Comparison of ENCODE assay signal across 16 cellular contexts in genomic region chr5:170348069-170348702, GRCh38. TPM values are rescaled to one million over a fixed set of nuclear protein-coding genes. Genes with fewer than 3 reads are reported as not detected.
DNase-seq lines count a peak whose midpoint lies in the region; ATAC-seq, FAIRE-seq and TF ChIP-seq lines count a peak whose summit lies in the region.
"Had no signal": no experiment of that assay in that cellular context is flagged by ENCODE, and none has a peak within 500 bp of the region (broad histone marks: within the 10 kb centered on the region; RNA-seq: fewer than 3 reads in every experiment).

No MANE protein-coding gene starts in this region.

- intact Hi-C loops in Right ventricle myocardium superior (cut with DNase I) (no loop called here), kidney (cut with DNase I) (no loop called here)

- H3K9ac ChIP-seq in kidney (ENCODE audit: low read length in 2 of 2), result no peak overlapping the region

- TF ChIP-seq CTCF in right atrium auricular region (IDR thresholded peaks at IDR 0.05) (peak in 1 of 2 donors; percentile 59), choroid plexus epithelial cell (conservative IDR thresholded peaks at IDR 0.05; ENCODE audit: low read depth, low read length) (peak; percentile 58), kidney (IDR thresholded peaks at IDR 0.05; ENCODE audit: borderline replicate concordance, extremely low read depth, insufficient read depth) (peak; percentile 21)

- no peak overlapping the region for H3K4me3 ChIP-seq in right atrium auricular region
- no peak overlapping the region for H3K4me3 ChIP-seq in choroid plexus epithelial cell (ENCODE audit: low read depth, low read length)
- no peak overlapping the region for H3K4me3 ChIP-seq in kidney (ENCODE audit: low read length in 2 of 2)
- H3K4me3 ChIP-seq: body of pancreas had no signal

- peak; percentile 61 for ATAC-seq in Right ventricle myocardium superior (ENCODE audit: poor library complexity)
- no peak for ATAC-seq in activated T-cell treated with anti-CD3 and anti-CD28 coated beads, Interleukin-2, amount 50 U/mL, for 72 hours (replicated peaks in 1 of 2)
- no peak for ATAC-seq in GM18909 (IDR thresholded peaks at IDR 0.05; ENCODE audit: poor library complexity, unreplicated experiment)
- ATAC-seq: body of pancreas had no signal

- no peaks in the 10 kb centered on the region for H3K36me3 ChIP-seq in right atrium auricular region
- no peaks in the 10 kb centered on the region for H3K36me3 ChIP-seq in kidney (ENCODE audit: control insufficient read depth in 1 of 2, insufficient read depth in 2 of 2, low read length in 2 of 2)

- no peaks in the 10 kb centered on the region for H3K36me3 Mint-ChIP-seq in activated T-cell treated with anti-CD3 and anti-CD28 coated beads, Interleukin-2, amount 50 U/mL, for 72 hours (ENCODE audit: insufficient read depth in 2 of 2)

- no peaks in the 10 kb centered on the region for H3K27me3 ChIP-seq in right atrium auricular region
- H3K27me3 ChIP-seq: body of pancreas had no signal

- H3K9me3 Mint-ChIP-seq in activated T-cell treated with anti-CD3 and anti-CD28 coated beads, Interleukin-2, amount 50 U/mL, for 72 hours, result no peaks in the 10 kb centered on the region

- H3K4me1 ChIP-seq in right atrium auricular region (peaks cover 0 to 12% of the 10 kb centered on the region in 2 donors), kidney (ENCODE audit: control insufficient read depth in 1 of 2, insufficient read depth in 1 of 2, low read depth in 1 of 2, low read length in 2 of 2) (no peaks in the 10 kb centered on the region)
- H3K4me1 ChIP-seq: body of pancreas had no signal

- peaks cover 31% of the 10 kb centered on the region for H3K27me3 Mint-ChIP-seq in activated T-cell treated with anti-CD3 and anti-CD28 coated beads, Interleukin-2, amount 50 U/mL, for 72 hours (ENCODE audit: low read depth)

- no peak for FAIRE-seq in kidney (lab: Jason Lieb, UNC)
- FAIRE-seq: GM18507, keratinocyte had no signal

- DNase-seq in Right ventricle myocardium superior (no peak), right atrium auricular region (ENCODE audit: low spot score) (no peak), choroid plexus epithelial cell (ENCODE audit: low read depth) (peak; percentile 51), kidney (no peak), NCI-H345 (lab: John Stamatoyannopoulos, UW) (no peak), NCI-H2171 (lab: John Stamatoyannopoulos, UW) (no peak)
- no peak for DNase-seq in activated T-cell treated with anti-CD3 and anti-CD28 coated beads, Interleukin-2, amount 50 U/mL, for 72 hours
- DNase-seq: activated CD4-positive, alpha-beta T cell treated with anti-CD3 and anti-CD28 coated beads for 4 hours; activated effector memory CD4-positive, alpha-beta T cell treated with anti-CD3 and anti-CD28 coated beads, Interleukin-2, amount 50 U/mL, for 16 hours; body of pancreas; NCI-H774; SW 1271 had no signal

- no peak overlapping the region for H3K27ac Mint-ChIP-seq in activated T-cell treated with anti-CD3 and anti-CD28 coated beads, Interleukin-2, amount 50 U/mL, for 72 hours

- no peaks in the 10 kb centered on the region for H3K9me3 ChIP-seq in right atrium auricular region
- no peaks in the 10 kb centered on the region for H3K9me3 ChIP-seq in kidney (ENCODE audit: control insufficient read depth in 1 of 2, low read length in 2 of 2)
- H3K9me3 ChIP-seq: body of pancreas had no signal

- H3K4me3 Mint-ChIP-seq in activated T-cell treated with anti-CD3 and anti-CD28 coated beads, Interleukin-2, amount 50 U/mL, for 72 hours, result no peak overlapping the region

- H3K4me1 Mint-ChIP-seq in activated T-cell treated with anti-CD3 and anti-CD28 coated beads, Interleukin-2, amount 50 U/mL, for 72 hours (ENCODE audit: low read depth), result no peaks in the 10 kb centered on the region

- H3K27ac ChIP-seq in right atrium auricular region (no peak overlapping the region), kidney (ENCODE audit: low read depth in 2 of 2, low read length in 2 of 2) (no peak overlapping the region)
- H3K27ac ChIP-seq: body of pancreas, epithelial cell of prostate had no signal

RNA-seq across cellular contexts. Expression of gene KCNMB1, which starts 41.0 kb away (rescaled TPM):
- 0.65 TPM for total RNA-seq in Right ventricle myocardium superior
- under 1 TPM; 0.74 to 0.83 TPM for total RNA-seq in right atrium auricular region
- 4.5 TPM for total RNA-seq in kidney
- polyA plus RNA-seq in kidney (ENCODE audit: insufficient read depth, low read depth, low replicate concordance), result 2.1 TPM
- not detected for total RNA-seq in activated T-cell treated with anti-CD3 and anti-CD28 coated beads, Interleukin-2, amount 50 U/mL, for 72 hours
- polyA plus RNA-seq: keratinocyte had no signal

RNA-seq across cellular contexts. Expression of gene LCP2, which starts 50.6 kb away (rescaled TPM):
- 6.7 TPM for total RNA-seq in Right ventricle myocardium superior
- 1 to 10 TPM; 3.9 to 6.5 TPM for total RNA-seq in right atrium auricular region
- 48.8 TPM for total RNA-seq in kidney
- 4.6 TPM for polyA plus RNA-seq in kidney (ENCODE audit: insufficient read depth, low read depth, low replicate concordance)
- 100 to 1,000 TPM; 162 to 190 TPM for total RNA-seq in activated T-cell treated with anti-CD3 and anti-CD28 coated beads, Interleukin-2, amount 50 U/mL, for 72 hours
- polyA plus RNA-seq: keratinocyte had no signal
